22 cellular contexts compared by ENCODE assay signal in genomic region chr11:65211293-65212105, GRCh38. TPM values are rescaled to one million over a fixed set of nuclear protein-coding genes. Genes with fewer than 3 reads are reported as not detected.
DNase-seq lines count a peak whose midpoint lies in the region; ATAC-seq and TF ChIP-seq lines count a peak whose summit lies in the region.
"Had no signal": no experiment of that assay in that cellular context is flagged by ENCODE, and none has a peak within 500 bp of the region (broad histone marks: within the 10 kb centered on the region; RNA-seq: fewer than 3 reads in every experiment).

No MANE protein-coding gene starts in this region.

- no peaks in the 10 kb centered on the region for H3K9me3 ChIP-seq in WERI-Rb-1 (ENCODE audit: severe bottlenecking)
- H3K9me3 ChIP-seq: SJCRH30, upper lobe of left lung had no signal

- no peak overlapping the region for H3K4me3 ChIP-seq in WERI-Rb-1 (ENCODE audit: low read depth, low read length)
- H3K4me3 ChIP-seq: SJCRH30, upper lobe of left lung had no signal

- H3K4me1 ChIP-seq in foreskin keratinocyte, result no peaks in the 10 kb centered on the region
- H3K4me1 ChIP-seq: SJCRH30 had no signal

- H3K27ac ChIP-seq in WERI-Rb-1, result peak overlapping the region; percentile 79
- no peak overlapping the region for H3K27ac ChIP-seq in foreskin keratinocyte
- H3K27ac ChIP-seq: SJCRH30, upper lobe of left lung had no signal

- TF ChIP-seq CTCF in WERI-Rb-1 (IDR thresholded peaks at IDR 0.05; ENCODE audit: low read depth, low read length), result no peak
- TF ChIP-seq CTCF in foreskin keratinocyte (conservative IDR thresholded peaks at IDR 0.05), result no peak

- intact Hi-C loops in Right ventricle myocardium superior (cut with DNase I), result no loop called here
- intact Hi-C loops in left cardiac atrium (cut with DNase I), result no loop called here

- H3K27me3 ChIP-seq in WERI-Rb-1 (ENCODE audit: insufficient read depth, low read depth, severe bottlenecking) (no peaks in the 10 kb centered on the region), foreskin keratinocyte (no peaks in the 10 kb centered on the region)
- H3K27me3 ChIP-seq: SJCRH30, upper lobe of left lung had no signal

- ATAC-seq in Right ventricle myocardium superior (ENCODE audit: poor library complexity), result peak; percentile 8
- ATAC-seq in left cardiac atrium, result no peak
- ATAC-seq in foreskin keratinocyte, result no peak
- ATAC-seq: activated CD4-positive, CD25-positive, alpha-beta regulatory T cell treated with anti-CD3 and anti-CD28 coated beads, Interleukin-2, amount 50 U/mL, for 24 hours; naive thymus-derived CD8-positive, alpha-beta T cell had no signal

- H3K36me3 ChIP-seq in WERI-Rb-1, result peaks cover 32% of the 10 kb centered on the region
- H3K36me3 ChIP-seq: SJCRH30 had no signal

- DNase-seq in Right ventricle myocardium superior (no peak), left cardiac atrium (no peak), WERI-Rb-1 (peak; percentile 28), left kidney (ENCODE audit: low read depth, low spot score) (peak; percentile 25), ecto neural progenitor cell (ENCODE audit: low spot score) (no peak), HPDE6-E6E7 (ENCODE audit: extremely low spot score) (no peak), NCI-H526 treated with DMSO at 0.1 percent for 48 hours (lab: John Stamatoyannopoulos, UW) (no peak), foreskin keratinocyte (no peak)
- DNase-seq: DMS79; HFFc6; MM.1S; naive thymus-derived CD8-positive, alpha-beta T cell; NCI-H187; NCI-H446 treated with DMSO at 0.1 percent for 48 hours; SJCRH30; stimulated activated CD4-positive, alpha-beta T cell treated with anti-CD3 and anti-CD28 coated beads, Interleukin-15, amount 100 ng/mL, for 24 hours had no signal

RNA-seq across cellular contexts. Expression of gene CAPN1, which starts 29.8 kb away (rescaled TPM):
- 66.9 TPM for total RNA-seq in Right ventricle myocardium superior
- total RNA-seq in left cardiac atrium, result 10 to 100 TPM; 86.9 to 92.4 TPM
- total RNA-seq in foreskin keratinocyte, result 287 and 288 TPM in 2 replicates
- polyA plus RNA-seq in foreskin keratinocyte, result 306 and 318 TPM in 2 replicates

RNA-seq across cellular contexts. Expression of gene SPDYC, which starts 41.5 kb away (rescaled TPM):
- total RNA-seq in Right ventricle myocardium superior, result not detected
- not detected for total RNA-seq in left cardiac atrium
- not detected in 2 replicates for total RNA-seq in foreskin keratinocyte
- not detected in 2 replicates for polyA plus RNA-seq in foreskin keratinocyte
- total RNA-seq: CD4-positive, alpha-beta T cell; HFFc6; lung microvascular endothelial cell; naive thymus-derived CD8-positive, alpha-beta T cell; pulmonary artery endothelial cell; T-helper 2 cell treated with Interferon-gamma antibody and Interleukin-4, amounts not matched to agents 100 ng/mL and 5 ng/mL, for 36 hours; upper lobe of left lung had no signal
- polyA plus RNA-seq: naive thymus-derived CD8-positive, alpha-beta T cell had no signal

RNA-seq across cellular contexts. Expression of gene POLA2, which starts 50.3 kb away (rescaled TPM):
- 4.9 TPM for total RNA-seq in Right ventricle myocardium superior
- 1 to 10 TPM; 5.3 to 7.3 TPM for total RNA-seq in left cardiac atrium
- 30.6 and 30.8 TPM in 2 replicates for total RNA-seq in foreskin keratinocyte
- polyA plus RNA-seq in foreskin keratinocyte, result 39.8 and 42.7 TPM in 2 replicates

Comparison
In these comparisons a context has a peak if more than half of its experiments do, and no peak if none do; other contexts are left out.
1. DNase-seq: peak in WERI-Rb-1 (single experiment) and left kidney (single experiment); none in Right ventricle myocardium superior (single experiment), left cardiac atrium (single experiment), ecto neural progenitor cell (single experiment), HPDE6-E6E7 (single experiment), NCI-H526 treated with DMSO at 0.1 percent for 48 hours (single experiment) and foreskin keratinocyte (0 of 2).